ENCODE assay signal across 1 cellular context in genomic region chr22:45958971-45959370, GRCh38.
TF ChIP-seq lines count a peak whose summit lies in the region.

No MANE protein-coding gene starts in this region.

TF ChIP-seq in H1, 55 proteins besides CTCF, POLR2A, EP300 and RAD21:
- no peak for TF ChIP-seq USF2 (IDR thresholded peaks at IDR 0.05; ENCODE audit: low read length)
- TF ChIP-seq BACH1 (IDR thresholded peaks at IDR 0.05; ENCODE audit: low read length), result no peak
- TF ChIP-seq SAP30 (IDR thresholded peaks at IDR 0.05; ENCODE audit: insufficient read depth, insufficient replicate concordance, low read length), result no peak
- no peak for TF ChIP-seq FOSL1 (IDR thresholded peaks at IDR 0.05; ENCODE audit: insufficient read depth, low read depth, low read length)
- TF ChIP-seq SP1 (IDR thresholded peaks at IDR 0.05; ENCODE audit: low read depth, low read length), result no peak
- no peak for TF ChIP-seq EGR1 (IDR thresholded peaks at IDR 0.05; ENCODE audit: borderline replicate concordance, low read depth, low read length)
TF ChIP-seq in H1: peak in this region for 0.
